ENCODE assay signal across 1 cellular context in genomic region chr9:34652608-34653007, GRCh38.
TF ChIP-seq lines count a peak whose summit lies in the region.

No MANE protein-coding gene starts in this region.

TF ChIP-seq in endothelial cell of umbilical vein, 7 proteins besides CTCF, POLR2A, EP300 and RAD21:
- no peak for TF ChIP-seq MYC (IDR thresholded peaks at IDR 0.05; ENCODE audit: low read depth, low read length)
- TF ChIP-seq MAX (IDR thresholded peaks at IDR 0.05; ENCODE audit: insufficient read depth, insufficient read length): no peak
- no peak for TF ChIP-seq POLR2AphosphoS5 (IDR thresholded peaks at IDR 0.05; ENCODE audit: insufficient read depth, low read depth, low read length)
- TF ChIP-seq GATA2 (IDR thresholded peaks at IDR 0.05; ENCODE audit: insufficient read depth, insufficient read length, low read depth, low read length): no peak
- no peak for TF ChIP-seq FOS (IDR thresholded peaks at IDR 0.05; ENCODE audit: borderline replicate concordance, insufficient read depth, low read length)
- no peak for TF ChIP-seq EZH2 (IDR thresholded peaks at IDR 0.05; ENCODE audit: borderline replicate concordance, low read depth, low read length, severe bottlenecking)
- TF ChIP-seq JUN (IDR thresholded peaks at IDR 0.05; ENCODE audit: borderline replicate concordance, insufficient read depth, insufficient read length, low read depth): no peak
